In the genomic region with DNA sequence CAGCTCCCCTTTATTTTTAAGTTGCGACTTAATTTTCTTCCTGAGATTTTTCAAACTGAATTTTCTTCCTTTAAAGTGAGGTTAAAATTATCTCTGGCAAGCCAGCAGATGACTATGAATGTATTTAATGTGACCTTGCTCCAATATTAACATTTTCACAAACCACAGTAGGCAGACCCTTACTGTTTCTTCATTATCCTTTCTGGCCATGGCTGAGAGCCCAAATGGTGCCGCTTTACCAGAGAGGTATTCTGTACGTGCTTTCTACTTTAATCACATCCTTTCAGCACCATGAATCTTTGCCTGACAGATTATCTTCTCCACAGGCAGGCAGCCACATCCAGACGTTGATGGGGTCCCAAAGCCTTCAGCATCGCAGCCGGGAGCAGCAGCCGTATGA, we compare ENCODE assay signal across 22 cellular contexts.
"Had no signal": no experiment of that assay in that cellular context is flagged by ENCODE, and none has a peak within 500 bp of the region (broad histone marks: within the 10 kb centered on the region; RNA-seq: fewer than 3 reads in every experiment).

No MANE protein-coding gene starts in this region.

- H3K27ac ChIP-seq: adrenal gland, KMS-11, Peyer's patch, RWPE1 had no signal

- DNase-seq: activated CD4-positive, alpha-beta T cell treated with anti-CD3 and anti-CD28 coated beads for 48 hours; activated CD4-positive, alpha-beta T cell treated with anti-CD3 and anti-CD28 coated beads, Interleukin-2, amount 50 U/mL, for 4 hours; activated CD4-positive, CD25-positive, alpha-beta regulatory T cell treated with anti-CD3 and anti-CD28 coated beads, Interleukin-2, amount 50 U/mL, for 72 hours; activated CD8-positive, alpha-beta memory T cell treated with anti-CD3 and anti-CD28 coated beads, Interleukin-2, amount 50 U/mL, for 48 hours; activated CD8-positive, alpha-beta T cell treated with anti-CD3 and anti-CD28 coated beads, Interleukin-2, amount 10 ng/mL, durations not matched to agents 7 days and 5 days; activated naive CD4-positive, alpha-beta T cell treated with anti-CD3 and anti-CD28 coated beads, Interleukin-2, amount 50 U/mL, for 16 hours; activated naive CD8-positive, alpha-beta T cell treated with anti-CD3 and anti-CD28 coated beads, Interleukin-2, amount 10 ng/mL, durations not matched to agents 7 days and 5 days; activated T-cell treated with anti-CD3 and anti-CD28 coated beads, Interleukin-2, amount 50 U/mL, for 1 hour; adrenal gland; aorta; NCI-H1092; NCI-H1417; NCI-H1930; NCI-H2171; NCI-H345; NCI-H510A; NCI-H526 treated with DMSO at 0.1 percent for 48 hours; Peyer's patch; SHP77 had no signal

- H3K9me3 ChIP-seq: adrenal gland, Peyer's patch had no signal

- H3K27me3 ChIP-seq: adrenal gland, Peyer's patch had no signal

- ATAC-seq: activated CD8-positive, alpha-beta T cell treated with anti-CD3 and anti-CD28 coated beads, Interleukin-2, amount 10 ng/mL, durations not matched to agents 7 days and 5 days; WTC11 had no signal

- H3K4me3 ChIP-seq: adrenal gland, Peyer's patch had no signal

- H3K4me1 ChIP-seq: adrenal gland, Peyer's patch had no signal

- H3K36me3 ChIP-seq: adrenal gland, Peyer's patch had no signal
